ENCODE assay signal across 8 cellular contexts in the genomic region with DNA sequence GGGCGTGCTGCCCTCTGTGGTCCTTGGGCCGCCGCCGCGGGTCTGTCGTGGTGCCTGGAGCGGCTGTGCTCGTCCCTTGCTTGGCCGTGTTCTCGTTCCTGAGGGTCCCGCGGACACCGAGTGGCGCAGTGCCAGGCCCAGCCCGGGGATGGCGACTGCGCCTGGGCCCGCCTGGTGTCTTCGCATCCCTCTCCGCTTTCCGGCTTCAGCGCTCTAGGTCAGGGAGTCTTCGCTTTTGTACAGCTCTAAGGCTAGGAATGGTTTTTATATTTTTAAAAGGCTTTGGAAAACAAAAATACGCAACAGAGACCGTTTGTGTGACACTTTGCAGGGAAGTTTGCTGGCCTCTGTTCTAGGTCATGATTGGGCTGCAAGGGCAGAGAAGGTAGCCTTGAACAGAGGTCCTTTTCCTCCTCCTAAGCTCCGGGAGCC. TPM values are rescaled to one million over a fixed set of nuclear protein-coding genes. Genes with fewer than 3 reads are reported as not detected.
DNase-seq lines count a peak whose midpoint lies in the region; ATAC-seq and TF ChIP-seq lines count a peak whose summit lies in the region.

No MANE protein-coding gene starts in this region.

- peak overlapping the region; percentile 99 for H3K4me3 ChIP-seq in fibroblast of the aortic adventitia (ENCODE audit: low read depth, low read length)

- H3K27ac Mint-ChIP-seq in nephron progenitor cell, result peak overlapping the region; percentile 79

- H3K4me1 Mint-ChIP-seq in nephron progenitor cell, result peaks cover 60% of the 10 kb centered on the region

- ATAC-seq in GM19467 (IDR thresholded peaks at IDR 0.05; ENCODE audit: unreplicated experiment) (peak; percentile 25), HG03521 (IDR thresholded peaks at IDR 0.05; ENCODE audit: unreplicated experiment) (peak; percentile 18)

- H3K4me3 Mint-ChIP-seq in nephron progenitor cell, result peak overlapping the region; percentile 95

- DNase-seq in ELR (ENCODE audit: low read depth) (peak; percentile 48), UCSD-AML1 (lab: John Stamatoyannopoulos, UW; ENCODE audit: unreplicated experiment) (peak; percentile 66), fibroblast of the aortic adventitia (ENCODE audit: low read depth) (no peak), nephron progenitor cell (peak; percentile 69), CD1c-positive myeloid dendritic cell (ENCODE audit: extremely low spot score) (no peak)
- DNase-seq in stimulated activated CD4-positive, alpha-beta T cell treated with anti-CD3 and anti-CD28 coated beads, Interleukin-1b, Interleukin-23, amount 100 ng/mL, for 48 hours, result no peak

- H3K36me3 Mint-ChIP-seq in nephron progenitor cell (ENCODE audit: low read depth), result peaks cover 49% of the 10 kb centered on the region

- H3K27me3 Mint-ChIP-seq in nephron progenitor cell (ENCODE audit: low read depth, poor library complexity), result peaks cover 3% of the 10 kb centered on the region

- H3K9me3 Mint-ChIP-seq in nephron progenitor cell, result peaks cover 19% of the 10 kb centered on the region

- TF ChIP-seq CTCF in fibroblast of the aortic adventitia (IDR thresholded peaks at IDR 0.05; ENCODE audit: insufficient read depth, low read length), result no peak
- no peak for TF ChIP-seq CTCF in nephron progenitor cell (IDR thresholded peaks at IDR 0.05)

RNA-seq across cellular contexts. Expression of a gene that starts 0.7 kb away (rescaled TPM):
- total RNA-seq in fibroblast of the aortic adventitia (ENCODE audit: low replicate concordance), result 217 and 225 TPM in 2 replicates

Comparison
In these comparisons a context has a peak if more than half of its experiments do, and no peak if none do; other contexts are left out.
1. DNase-seq: peak in ELR (single experiment), UCSD-AML1 (single experiment) and nephron progenitor cell (single experiment); none in fibroblast of the aortic adventitia (single experiment), stimulated activated CD4-positive, alpha-beta T cell treated with anti-CD3 and anti-CD28 coated beads, Interleukin-1b, Interleukin-23, amount 100 ng/mL, for 48 hours (single experiment) and CD1c-positive myeloid dendritic cell (single experiment).